In the genomic region with DNA sequence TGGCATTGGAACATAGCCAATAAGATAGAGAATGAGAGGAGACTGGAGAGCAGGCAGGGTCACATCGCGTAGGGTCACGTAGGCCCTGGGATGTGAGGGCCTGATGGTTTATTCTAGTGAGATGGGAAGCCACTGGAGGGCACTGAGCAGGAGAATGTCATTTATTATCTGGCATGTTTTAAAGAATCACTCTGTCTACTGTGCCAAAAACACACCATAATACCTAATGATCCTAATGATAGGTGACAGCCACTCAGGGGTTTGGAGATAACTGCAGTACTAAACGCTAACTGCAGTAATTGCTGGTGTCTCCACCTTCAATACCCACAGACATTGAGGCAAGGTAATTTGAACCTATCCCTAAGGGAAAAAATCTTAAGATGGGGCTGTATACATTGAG, we compare ENCODE assay signal across 15 cellular contexts.
"Had no signal": no experiment of that assay in that cellular context is flagged by ENCODE, and none has a peak within 500 bp of the region (broad histone marks: within the 10 kb centered on the region; RNA-seq: fewer than 3 reads in every experiment).

No MANE protein-coding gene starts in this region.

- H3K27ac ChIP-seq: foreskin keratinocyte, left lung, lower lobe of right lung, neural progenitor cell, ovary had no signal

- H3K27me3 ChIP-seq: foreskin keratinocyte, left lung, neural progenitor cell, ovary had no signal

- H3K4me3 ChIP-seq: left lung, lower lobe of right lung, neural progenitor cell, ovary had no signal

- DNase-seq: dermis blood vessel endothelial cell; foreskin keratinocyte; immature natural killer cell; left lung; lower lobe of right lung; midbrain; nucleus accumbens; ovary; right cardiac atrium; small intestine; stimulated activated CD4-positive, alpha-beta T cell treated with anti-CD3 and anti-CD28 coated beads, Interleukin-12 subunit alpha, Interleukin-12 subunit beta, amount 100 ng/mL, for 4 hours; stimulated activated CD4-positive, alpha-beta T cell treated with anti-CD3 and anti-CD28 coated beads, Interleukin-2, amount 100 ng/mL, for 48 hours; stimulated activated naive CD4-positive, alpha-beta T cell treated with Interleukin-2 at 50 U/mL for 16 hours; trophoblast cell had no signal

- H2AFZ ChIP-seq: neural progenitor cell had no signal

- H3K36me3 ChIP-seq: left lung, lower lobe of right lung, neural progenitor cell, ovary had no signal

- H3K4me2 ChIP-seq: neural progenitor cell had no signal

- H3K9ac ChIP-seq: neural progenitor cell had no signal

- H3K9me3 ChIP-seq: left lung, lower lobe of right lung, ovary had no signal

- H3K4me1 ChIP-seq: foreskin keratinocyte, left lung, lower lobe of right lung had no signal
